ENCODE assay signal across 9 cellular contexts in genomic region chr7:27198871-27199801, GRCh38. TPM values are rescaled to one million over a fixed set of nuclear protein-coding genes. Genes with fewer than 3 reads are reported as not detected.
DNase-seq lines count a peak whose midpoint lies in the region; ATAC-seq, FAIRE-seq and TF ChIP-seq lines count a peak whose summit lies in the region.
"Had no signal": no experiment of that assay in that cellular context is flagged by ENCODE, and none has a peak within 500 bp of the region (broad histone marks: within the 10 kb centered on the region; RNA-seq: fewer than 3 reads in every experiment).

No MANE protein-coding gene starts in this region.

- TF ChIP-seq CTCF in RWPE2 (IDR thresholded peaks at IDR 0.05; ENCODE audit: poor library complexity, severe bottlenecking) (no peak), thoracic aorta (IDR thresholded peaks at IDR 0.05) (no peak)

- intact Hi-C loops in activated CD4-positive, alpha-beta T cell treated with anti-CD3 and anti-CD28 coated beads, Interleukin-2, amount 10 ng/mL, durations not matched to agents 24 days and 14 days (cut with micrococcal nuclease), result loop anchor here (2.0 to 5.0 kb wide), 4 partner anchors 14 to 898 kb away; partner anchors contain the start of gene HOXA11
- intact Hi-C loops in right cardiac atrium (cut with DNase I), result loop anchor here in 2 of 4 donors (5.0 to 10.0 kb wide), 6 partner anchors 378 to 896 kb away; no protein-coding TSS in a partner anchor

- peak overlapping the region; percentile 78 for H3K27ac Mint-ChIP-seq in activated CD4-positive, alpha-beta T cell treated with anti-CD3 and anti-CD28 coated beads, Interleukin-2, amount 10 ng/mL, durations not matched to agents 24 days and 14 days

- H3K36me3 ChIP-seq in RWPE2 (ENCODE audit: low read depth) (peaks cover 35% of the 10 kb centered on the region), thoracic aorta (no peaks in the 10 kb centered on the region)
- H3K36me3 ChIP-seq: neutrophil had no signal

- H3K27me3 Mint-ChIP-seq in activated CD4-positive, alpha-beta T cell treated with anti-CD3 and anti-CD28 coated beads, Interleukin-2, amount 10 ng/mL, durations not matched to agents 24 days and 14 days, result peaks cover 80% of the 10 kb centered on the region

- peak; percentile 60 for DNase-seq in activated CD4-positive, alpha-beta T cell treated with anti-CD3 and anti-CD28 coated beads, Interleukin-2, amount 10 ng/mL, durations not matched to agents 24 days and 14 days
- DNase-seq in activated CD4-positive, alpha-beta T cell treated with anti-CD3 and anti-CD28 coated beads for 48 hours, result no peak
- DNase-seq in RWPE2 (ENCODE audit: low spot score) (no peak), right cardiac atrium (peak in 1 of 3 donors; percentile 51), thoracic aorta (ENCODE audit: low spot score) (no peak), NAMALWA (ENCODE audit: low spot score) (no peak), HTR-8/SVneo (ENCODE audit: insufficient read length, low spot score) (no peak)

- peak overlapping the region; percentile 89 for H3K4me3 ChIP-seq in RWPE2 (ENCODE audit: severe bottlenecking)
- peak overlapping the region; percentile 63 for H3K4me3 ChIP-seq in right cardiac atrium (ENCODE audit: low read length)
- H3K4me3 ChIP-seq in thoracic aorta, result peak overlapping the region; percentile 48

- H3K36me3 Mint-ChIP-seq in activated CD4-positive, alpha-beta T cell treated with anti-CD3 and anti-CD28 coated beads, Interleukin-2, amount 10 ng/mL, durations not matched to agents 24 days and 14 days (ENCODE audit: low read depth), result peaks cover 5% of the 10 kb centered on the region

- H3K4me1 ChIP-seq in RWPE2 (ENCODE audit: insufficient read depth, poor library complexity, severe bottlenecking), result peaks cover 8% of the 10 kb centered on the region
- H3K4me1 ChIP-seq in right cardiac atrium (ENCODE audit: control insufficient read depth, insufficient read depth, low read length), result no peaks in the 10 kb centered on the region
- peaks cover 11 to 29% of the 10 kb centered on the region in 2 donors for H3K4me1 ChIP-seq in thoracic aorta (ENCODE audit: control insufficient read depth in 1 of 2, low read depth in 2 of 2)

- H3K27me3 ChIP-seq in RWPE2 (ENCODE audit: insufficient read depth, poor library complexity, severe bottlenecking), result no peaks in the 10 kb centered on the region
- H3K27me3 ChIP-seq in right cardiac atrium (ENCODE audit: control insufficient read depth, insufficient read depth), result no peaks in the 10 kb centered on the region
- H3K27me3 ChIP-seq in thoracic aorta (replicated peaks; ENCODE audit: insufficient read depth), result peaks cover 77% of the 10 kb centered on the region

- FAIRE-seq in HTR-8/SVneo (lab: Jason Lieb, UNC), result no peak

- H3K9me3 Mint-ChIP-seq in activated CD4-positive, alpha-beta T cell treated with anti-CD3 and anti-CD28 coated beads, Interleukin-2, amount 10 ng/mL, durations not matched to agents 24 days and 14 days, result no peaks in the 10 kb centered on the region

- peak overlapping the region; percentile 44 for H3K4me3 Mint-ChIP-seq in activated CD4-positive, alpha-beta T cell treated with anti-CD3 and anti-CD28 coated beads, Interleukin-2, amount 10 ng/mL, durations not matched to agents 24 days and 14 days

- ATAC-seq in RWPE2 (ENCODE audit: low read depth) (peak; percentile 0; the same call in 1 of the 3 replicates), right cardiac atrium (no peak), thoracic aorta (ENCODE audit: insufficient number of reproducible peaks, low FRiP score, low read depth) (no peak), HG03565 (IDR thresholded peaks at IDR 0.05; ENCODE audit: unreplicated experiment) (no peak)

- H3K9me3 ChIP-seq in RWPE2 (ENCODE audit: severe bottlenecking) (no peaks in the 10 kb centered on the region), right cardiac atrium (ENCODE audit: control insufficient read depth, low read length) (no peaks in the 10 kb centered on the region), thoracic aorta (no peaks in the 10 kb centered on the region)
- H3K9me3 ChIP-seq: neutrophil had no signal

- peaks cover 11% of the 10 kb centered on the region for H3K4me1 Mint-ChIP-seq in activated CD4-positive, alpha-beta T cell treated with anti-CD3 and anti-CD28 coated beads, Interleukin-2, amount 10 ng/mL, durations not matched to agents 24 days and 14 days

- H3K27ac ChIP-seq in RWPE2 (ENCODE audit: poor library complexity, severe bottlenecking) (peak overlapping the region; percentile 92), right cardiac atrium (ENCODE audit: low read length) (no peak overlapping the region), thoracic aorta (no peak overlapping the region)
- H3K27ac ChIP-seq: neutrophil had no signal

- 2% methylated on average over 93 of the region's 93 CpGs for WGBS in right cardiac atrium

RNA-seq across cellular contexts. Expression of gene HOXA13, which starts 0.8 kb away (rescaled TPM):
- not detected in 2 replicates for total RNA-seq in activated CD4-positive, alpha-beta T cell treated with anti-CD3 and anti-CD28 coated beads, Interleukin-2, amount 10 ng/mL, durations not matched to agents 24 days and 14 days
- total RNA-seq in right cardiac atrium, result not detected
- polyA plus RNA-seq in right cardiac atrium, result not detected
- total RNA-seq in thoracic aorta, result under 1 TPM in 1 of 2 donors, not detected in 1; 0.14 TPM

RNA-seq across cellular contexts. Expression of gene HOXA11, which starts 14.1 kb away (rescaled TPM):
- total RNA-seq in activated CD4-positive, alpha-beta T cell treated with anti-CD3 and anti-CD28 coated beads, Interleukin-2, amount 10 ng/mL, durations not matched to agents 24 days and 14 days, result not detected in 2 replicates
- total RNA-seq in right cardiac atrium (not detected), thoracic aorta (1 to 10 TPM in 1 of 2 donors, under 1 TPM in 1; 0.28 to 3.7 TPM)
- polyA plus RNA-seq in right cardiac atrium, result not detected

RNA-seq across cellular contexts. Expression of gene HOXA10, which starts 25.0 kb away (rescaled TPM):
- not detected in 2 replicates for total RNA-seq in activated CD4-positive, alpha-beta T cell treated with anti-CD3 and anti-CD28 coated beads, Interleukin-2, amount 10 ng/mL, durations not matched to agents 24 days and 14 days
- total RNA-seq in right cardiac atrium (not detected), thoracic aorta (under 1 TPM in 1 of 2 donors, not detected in 1; 0.81 TPM)
- not detected for polyA plus RNA-seq in right cardiac atrium

RNA-seq across cellular contexts. Expression of gene HOXA9, which starts 33.8 kb away (rescaled TPM):
- not detected in 2 replicates for total RNA-seq in activated CD4-positive, alpha-beta T cell treated with anti-CD3 and anti-CD28 coated beads, Interleukin-2, amount 10 ng/mL, durations not matched to agents 24 days and 14 days
- total RNA-seq in right cardiac atrium (not detected), thoracic aorta (not detected)
- polyA plus RNA-seq in right cardiac atrium, result not detected

RNA-seq across cellular contexts. Expression of gene HOXA7, which starts 42.7 kb away (rescaled TPM):
- total RNA-seq in activated CD4-positive, alpha-beta T cell treated with anti-CD3 and anti-CD28 coated beads, Interleukin-2, amount 10 ng/mL, durations not matched to agents 24 days and 14 days, result not detected in 2 replicates
- total RNA-seq in right cardiac atrium (not detected), thoracic aorta (under 1 TPM; 0.28 to 0.54 TPM)
- polyA plus RNA-seq in right cardiac atrium, result 0.11 TPM
